26 cellular contexts compared by ENCODE assay signal in genomic region chr19:12497032-12497431, GRCh38. TPM values are rescaled to one million over a fixed set of nuclear protein-coding genes. Genes with fewer than 3 reads are reported as not detected.
DNase-seq lines count a peak whose midpoint lies in the region; ATAC-seq, FAIRE-seq and TF ChIP-seq lines count a peak whose summit lies in the region.
"Had no signal": no experiment of that assay in that cellular context is flagged by ENCODE, and none has a peak within 500 bp of the region (broad histone marks: within the 10 kb centered on the region; RNA-seq: fewer than 3 reads in every experiment).

No MANE protein-coding gene starts in this region.

- no peak overlapping the region for H3K4me3 ChIP-seq in astrocyte (ENCODE audit: insufficient read depth, low read depth, low read length)
- H3K4me3 ChIP-seq in endothelial cell of umbilical vein (replicated peaks in 1 of 3; ENCODE audit: insufficient read depth in 1 of 3, low read depth in 1 of 3, low read length in 3 of 3) = no peak overlapping the region
- H3K4me3 ChIP-seq: BLaER1 treated with 17β-estradiol and CSF1 and Interleukin-3, amounts not matched to agents 10 nM and 100 nM; GM23248; HAP-1; SJCRH30 had no signal

- dilution Hi-C loops in endothelial cell of umbilical vein (cut with MboI; ENCODE audit: extremely low pct_ligation_motif_present, low sequenced_read_pairs) = no loop called here

- H3K4me1 ChIP-seq in astrocyte (ENCODE audit: insufficient read depth, low read length) = peaks cover 4% of the 10 kb centered on the region
- peaks cover 5% of the 10 kb centered on the region for H3K4me1 ChIP-seq in endothelial cell of umbilical vein (ENCODE audit: control insufficient read depth, extremely low read depth, insufficient read depth, low read length)
- H3K4me1 ChIP-seq: HAP-1, SJCRH30 had no signal

- H3K4me3 Mint-ChIP-seq in activated naive CD4-positive, alpha-beta T cell treated with anti-CD3 and anti-CD28 coated beads, Interleukin-2, amount 10 ng/mL, durations not matched to agents 7 days and 5 days = peak overlapping the region; percentile 10
- H3K4me3 Mint-ChIP-seq in astrocyte (ENCODE audit: unreplicated experiment) (peak overlapping the region; percentile 4), progenitor cell of endocrine pancreas (ENCODE audit: low read depth) (peak overlapping the region; percentile 38), MCF 10A (ENCODE audit: unreplicated experiment) (no peak overlapping the region)

- H3K9me3 Mint-ChIP-seq in activated naive CD4-positive, alpha-beta T cell treated with anti-CD3 and anti-CD28 coated beads, Interleukin-2, amount 10 ng/mL, durations not matched to agents 7 days and 5 days = peaks cover 18% of the 10 kb centered on the region
- H3K9me3 Mint-ChIP-seq in astrocyte (ENCODE audit: unreplicated experiment) (peaks cover 6% of the 10 kb centered on the region), progenitor cell of endocrine pancreas (ENCODE audit: low read depth) (peaks cover 5% of the 10 kb centered on the region), MCF 10A (ENCODE audit: unreplicated experiment) (no peaks in the 10 kb centered on the region)

- H3K9me1 ChIP-seq in endothelial cell of umbilical vein (replicated peaks; ENCODE audit: control insufficient read depth, extremely low read depth, insufficient read depth, low read length) = no peaks in the 10 kb centered on the region

- no peak for ATAC-seq in HG02852 (IDR thresholded peaks at IDR 0.05; ENCODE audit: unreplicated experiment)
- ATAC-seq in activated CD4-positive, CD25-positive, alpha-beta regulatory T cell treated with anti-CD3 and anti-CD28 coated beads, Interleukin-2, amount 50 U/mL, for 24 hours = no peak

- H3K27ac ChIP-seq in astrocyte (ENCODE audit: low read depth, low read length) = no peak overlapping the region
- H3K27ac ChIP-seq in endothelial cell of umbilical vein (ENCODE audit: insufficient read depth, low read depth, low read length) = no peak overlapping the region
- H3K27ac ChIP-seq: 22Rv1; BLaER1 treated with 17β-estradiol and CSF1 and Interleukin-3, amounts not matched to agents 10 nM and 100 nM; GM23248; HL-60; SJCRH30 had no signal

- no peak for DNase-seq in activated naive CD4-positive, alpha-beta T cell treated with anti-CD3 and anti-CD28 coated beads, Interleukin-2, amount 10 ng/mL, durations not matched to agents 7 days and 5 days
- DNase-seq in activated naive CD4-positive, alpha-beta T cell treated with anti-CD3 and anti-CD28 coated beads, Interleukin-2, amount 50 U/mL, for 16 hours = no peak
- DNase-seq in astrocyte (ENCODE audit: low read depth) (no peak), endothelial cell of umbilical vein (ENCODE audit: low read depth, low spot score) (no peak), progenitor cell of endocrine pancreas (ENCODE audit: low spot score, unreplicated experiment) (no peak), MCF 10A (ENCODE audit: unreplicated experiment) (no peak)
- DNase-seq: ACHN; Calu3; CD8-positive, alpha-beta memory T cell; DMS153; GM23248; KG1; MV-4-11; NCI-H1105 treated with DMSO at 0.1 percent for 48 hours; NCI-H1694 treated with DMSO at 0.1 percent for 48 hours; NCI-H446; NCI-H526; SJCRH30 had no signal

- H3K36me3 ChIP-seq in astrocyte (ENCODE audit: insufficient read depth, low read length) (no peaks in the 10 kb centered on the region), endothelial cell of umbilical vein (ENCODE audit: control insufficient read depth in 2 of 2, extremely low read depth in 1 of 2, insufficient read depth in 2 of 2, low read length in 2 of 2) (no peaks in the 10 kb centered on the region)
- H3K36me3 ChIP-seq: BLaER1 treated with 17β-estradiol and CSF1 and Interleukin-3, amounts not matched to agents 10 nM and 100 nM; HAP-1; SJCRH30 had no signal

- POLR2A ChIA-PET in endothelial cell of umbilical vein (lab: Charles Lee) (no interaction called here), MCF 10A (lab: Yijun Ruan, JAX) (no interaction called here)

- TF ChIP-seq POLR2A in endothelial cell of umbilical vein (IDR thresholded peaks at IDR 0.05; ENCODE audit: low read depth, low read length) = no peak

- H2AFZ ChIP-seq in astrocyte (ENCODE audit: low read depth, low read length) = no peak overlapping the region
- H2AFZ ChIP-seq in endothelial cell of umbilical vein (ENCODE audit: low read depth, low read length) = peak overlapping the region; percentile 38
- H2AFZ ChIP-seq: GM23248 had no signal

- H3K9me3 ChIP-seq in astrocyte (ENCODE audit: insufficient read depth, low read depth, low read length) (no peaks in the 10 kb centered on the region), endothelial cell of umbilical vein (replicated peaks; ENCODE audit: control insufficient read depth, insufficient read depth, low read length) (no peaks in the 10 kb centered on the region)
- H3K9me3 ChIP-seq: HAP-1 had no signal

- peaks cover 18% of the 10 kb centered on the region for H3K4me1 Mint-ChIP-seq in activated naive CD4-positive, alpha-beta T cell treated with anti-CD3 and anti-CD28 coated beads, Interleukin-2, amount 10 ng/mL, durations not matched to agents 7 days and 5 days
- H3K4me1 Mint-ChIP-seq in astrocyte (ENCODE audit: low read depth, unreplicated experiment) = no peaks in the 10 kb centered on the region
- H3K4me1 Mint-ChIP-seq in progenitor cell of endocrine pancreas (ENCODE audit: low read depth) = peaks cover 12% of the 10 kb centered on the region
- H3K4me1 Mint-ChIP-seq in MCF 10A (ENCODE audit: insufficient read depth, unreplicated experiment) = no peaks in the 10 kb centered on the region

- peaks cover 3% of the 10 kb centered on the region for H3K27me3 Mint-ChIP-seq in activated naive CD4-positive, alpha-beta T cell treated with anti-CD3 and anti-CD28 coated beads, Interleukin-2, amount 10 ng/mL, durations not matched to agents 7 days and 5 days
- no peaks in the 10 kb centered on the region for H3K27me3 Mint-ChIP-seq in astrocyte (ENCODE audit: low read depth, unreplicated experiment)
- H3K27me3 Mint-ChIP-seq in progenitor cell of endocrine pancreas = no peaks in the 10 kb centered on the region
- H3K27me3 Mint-ChIP-seq in MCF 10A (ENCODE audit: insufficient read depth, unreplicated experiment) = no peaks in the 10 kb centered on the region

- no peak overlapping the region for H3K9ac ChIP-seq in astrocyte (ENCODE audit: low read length)
- no peak overlapping the region for H3K9ac ChIP-seq in endothelial cell of umbilical vein (replicated peaks; ENCODE audit: extremely low read depth, insufficient read depth, low read length)
- H3K9ac ChIP-seq: BLaER1 treated with 17β-estradiol and CSF1 and Interleukin-3, amounts not matched to agents 10 nM and 100 nM; GM23248 had no signal

- peaks cover 9% of the 10 kb centered on the region for H3K36me3 Mint-ChIP-seq in activated naive CD4-positive, alpha-beta T cell treated with anti-CD3 and anti-CD28 coated beads, Interleukin-2, amount 10 ng/mL, durations not matched to agents 7 days and 5 days
- H3K36me3 Mint-ChIP-seq in astrocyte (ENCODE audit: low read depth, unreplicated experiment) (peaks cover under 1% of the 10 kb centered on the region), progenitor cell of endocrine pancreas (ENCODE audit: insufficient read depth) (peaks cover 2% of the 10 kb centered on the region), MCF 10A (ENCODE audit: insufficient read depth, unreplicated experiment) (no peaks in the 10 kb centered on the region)

- CTCF ChIA-PET in activated naive CD4-positive, alpha-beta T cell treated with anti-CD3 and anti-CD28 coated beads, Interleukin-2, amount 10 ng/mL, durations not matched to agents 7 days and 5 days (lab: Charles Lee) = interaction anchor here (1.7 kb wide), 1 partner anchor 700 kb away, joined by 3 read pairs; no protein-coding TSS in a partner anchor
- CTCF ChIA-PET in endothelial cell of umbilical vein (lab: Charles Lee) (no interaction called here), MCF 10A (lab: Yijun Ruan, JAX) (interaction anchor here (0.6 to 0.7 kb wide), 2 partner anchors 19 to 128 kb away, joined by 3 to 4 read pairs; no protein-coding TSS in a partner anchor)

- BruUV-seq in endothelial cell of umbilical vein (replicated peaks; lab: Mats Ljungman, UMichigan) (no TSS peak), MCF 10A (replicated peaks; lab: Mats Ljungman, UMichigan) (no TSS peak)

- FAIRE-seq in astrocyte (lab: Jason Lieb, UNC) (no peak), endothelial cell of umbilical vein (lab: Jason Lieb, UNC) (no peak)
- FAIRE-seq: GM12891, RCC 7860 had no signal

- H3K79me2 ChIP-seq in astrocyte (ENCODE audit: insufficient read depth, low read length) (no peaks in the 10 kb centered on the region), endothelial cell of umbilical vein (ENCODE audit: control insufficient read depth, insufficient read depth, low read length) (no peaks in the 10 kb centered on the region)

- H3K27ac Mint-ChIP-seq in activated naive CD4-positive, alpha-beta T cell treated with anti-CD3 and anti-CD28 coated beads, Interleukin-2, amount 10 ng/mL, durations not matched to agents 7 days and 5 days = peak overlapping the region; percentile 25
- no peak overlapping the region for H3K27ac Mint-ChIP-seq in astrocyte (ENCODE audit: unreplicated experiment)
- peak overlapping the region; percentile 73 for H3K27ac Mint-ChIP-seq in progenitor cell of endocrine pancreas
- H3K27ac Mint-ChIP-seq in MCF 10A (ENCODE audit: low read depth, unreplicated experiment) = no peak overlapping the region

- no peaks in the 10 kb centered on the region for H4K20me1 ChIP-seq in astrocyte (ENCODE audit: insufficient read depth, low read length)
- no peaks in the 10 kb centered on the region for H4K20me1 ChIP-seq in endothelial cell of umbilical vein (replicated peaks; ENCODE audit: control insufficient read depth, extremely low read depth, insufficient read depth, low read length)
- H4K20me1 ChIP-seq: BLaER1 treated with 17β-estradiol and CSF1 and Interleukin-3, amounts not matched to agents 10 nM and 100 nM had no signal

- intact Hi-C loops in endothelial cell of umbilical vein (cut with micrococcal nuclease) = no loop called here
- intact Hi-C loops in MCF 10A (cut with micrococcal nuclease) = no loop called here

- no peak overlapping the region for H3K4me2 ChIP-seq in astrocyte (ENCODE audit: low read length)
- no peak overlapping the region for H3K4me2 ChIP-seq in endothelial cell of umbilical vein (ENCODE audit: insufficient read depth, low read length)

- TF ChIP-seq CTCF in astrocyte (IDR thresholded peaks at IDR 0.05; ENCODE audit: insufficient read depth, low read depth, low read length) (no peak), endothelial cell of umbilical vein (IDR thresholded peaks at IDR 0.05; ENCODE audit: extremely low read depth in 1 of 2, insufficient read depth in 1 of 2, low read depth in 1 of 2, low read length in 2 of 2) (no peak), progenitor cell of endocrine pancreas (IDR thresholded peaks at IDR 0.05; ENCODE audit: unreplicated experiment) (no peak), MCF 10A (IDR thresholded peaks at IDR 0.05; ENCODE audit: unreplicated experiment) (no peak)

- H3K27me3 ChIP-seq in astrocyte (ENCODE audit: insufficient read depth, low read length) = no peaks in the 10 kb centered on the region
- no peaks in the 10 kb centered on the region for H3K27me3 ChIP-seq in endothelial cell of umbilical vein (ENCODE audit: control insufficient read depth in 2 of 2, insufficient read depth in 2 of 2, low read length in 2 of 2)
- H3K27me3 ChIP-seq: BLaER1 treated with 17β-estradiol and CSF1 and Interleukin-3, amounts not matched to agents 10 nM and 100 nM; SJCRH30 had no signal

RNA-seq across cellular contexts. Expression of gene ZNF709, which starts 12.4 kb away (rescaled TPM):
- total RNA-seq in astrocyte (2.3 and 2.8 TPM in 2 replicates), endothelial cell of umbilical vein (1.4 and 1.8 TPM in 2 replicates), progenitor cell of endocrine pancreas (5.8 and 9.1 TPM in 2 replicates), MCF 10A (2022) (0.23 and 0.52 TPM in 2 replicates)
- 0.65 and 1.0 TPM in 2 replicates for polyA plus RNA-seq in endothelial cell of umbilical vein
- 0.59 and 0.62 TPM in 2 replicates for polyA plus RNA-seq in endothelial cell of umbilical vein (2011; cell fraction: cytosol; rRNA removed)
- 0.76 and 1.3 TPM in 2 replicates for polyA plus RNA-seq in endothelial cell of umbilical vein (2011; cell fraction: nucleus; rRNA removed)
- polyA plus RNA-seq in endothelial cell of umbilical vein (2012) = 0.23 and 0.36 TPM in 2 replicates
- 1.5 and 1.7 TPM in 2 replicates for polyA minus RNA-seq in endothelial cell of umbilical vein
- not detected for polyA minus RNA-seq in endothelial cell of umbilical vein (2011; cell fraction: cytosol; rRNA and poly(A)+ RNA removed)
- polyA minus RNA-seq in endothelial cell of umbilical vein (2011; cell fraction: nucleus; rRNA and poly(A)+ RNA removed) = 1.7 and 1.9 TPM in 2 replicates

RNA-seq across cellular contexts. Expression of gene ZNF564, which starts 54.2 kb away (rescaled TPM):
- 9.7 and 11.5 TPM in 2 replicates for total RNA-seq in astrocyte
- total RNA-seq in endothelial cell of umbilical vein = 6.5 and 7.1 TPM in 2 replicates
- polyA plus RNA-seq in endothelial cell of umbilical vein = 1.0 and 1.5 TPM in 2 replicates
- 1.8 and 2.0 TPM in 2 replicates for polyA plus RNA-seq in endothelial cell of umbilical vein (2011; cell fraction: cytosol; rRNA removed)
- polyA plus RNA-seq in endothelial cell of umbilical vein (2011; cell fraction: nucleus; rRNA removed) = 3.7 and 4.8 TPM in 2 replicates
- polyA plus RNA-seq in endothelial cell of umbilical vein (2012) = 3.4 and 4.3 TPM in 2 replicates
- polyA minus RNA-seq in endothelial cell of umbilical vein = 3.0 and 3.7 TPM in 2 replicates
- 1.5 TPM for polyA minus RNA-seq in endothelial cell of umbilical vein (2011; cell fraction: cytosol; rRNA and poly(A)+ RNA removed)
- 8.2 and 8.7 TPM in 2 replicates for polyA minus RNA-seq in endothelial cell of umbilical vein (2011; cell fraction: nucleus; rRNA and poly(A)+ RNA removed)
- 18.9 and 23.1 TPM in 2 replicates for total RNA-seq in progenitor cell of endocrine pancreas
- 4.4 and 5.1 TPM in 2 replicates for total RNA-seq in MCF 10A (2022)

RNA-seq across cellular contexts. Expression of gene ZNF443, which starts 56.2 kb away (rescaled TPM):
- total RNA-seq in astrocyte (2.5 and 4.3 TPM in 2 replicates), endothelial cell of umbilical vein (3.2 and 3.4 TPM in 2 replicates), progenitor cell of endocrine pancreas (13.8 and 14.2 TPM in 2 replicates), MCF 10A (2022) (0.79 and 1.6 TPM in 2 replicates)
- polyA plus RNA-seq in endothelial cell of umbilical vein = 0.48 and 0.65 TPM in 2 replicates
- 0.75 and 0.90 TPM in 2 replicates for polyA plus RNA-seq in endothelial cell of umbilical vein (2011; cell fraction: cytosol; rRNA removed)
- polyA plus RNA-seq in endothelial cell of umbilical vein (2011; cell fraction: nucleus; rRNA removed) = 3.0 TPM in 2 replicates
- 1.2 and 1.5 TPM in 2 replicates for polyA plus RNA-seq in endothelial cell of umbilical vein (2012)
- polyA minus RNA-seq in endothelial cell of umbilical vein = 1.0 and 1.6 TPM in 2 replicates
- 0.92 TPM for polyA minus RNA-seq in endothelial cell of umbilical vein (2011; cell fraction: cytosol; rRNA and poly(A)+ RNA removed)
- 2.3 and 2.6 TPM in 2 replicates for polyA minus RNA-seq in endothelial cell of umbilical vein (2011; cell fraction: nucleus; rRNA and poly(A)+ RNA removed)

Comparison
In these comparisons a context has a peak if more than half of its experiments do, and no peak if none do; other contexts are left out.
1. H3K27ac Mint-ChIP-seq: peak in activated naive CD4-positive, alpha-beta T cell treated with anti-CD3 and anti-CD28 coated beads, Interleukin-2, amount 10 ng/mL, durations not matched to agents 7 days and 5 days (single experiment) and progenitor cell of endocrine pancreas (single experiment); none in astrocyte (single experiment) and MCF 10A (single experiment).